ENCODE assay signal across 8 cellular contexts in the genomic region with DNA sequence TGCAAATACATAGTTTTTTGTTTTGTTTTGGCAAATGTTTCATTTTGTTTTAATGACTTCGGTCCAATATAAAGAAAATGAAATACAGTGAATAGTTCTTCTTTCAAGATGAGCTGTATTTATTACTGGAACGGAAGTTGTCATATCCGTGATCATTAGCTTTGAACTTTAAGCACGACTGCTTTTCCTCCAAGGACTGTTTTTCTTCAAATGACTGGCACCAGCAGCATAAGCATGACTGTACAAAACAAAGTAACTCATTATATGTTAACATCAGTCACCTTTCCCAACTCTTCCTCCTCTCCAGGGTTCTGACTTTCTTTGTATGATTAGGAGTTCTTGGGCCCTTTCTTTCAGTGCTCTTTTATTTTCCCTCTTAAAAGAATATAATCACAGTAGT. TPM values are rescaled to one million over a fixed set of nuclear protein-coding genes. Genes with fewer than 3 reads are reported as not detected.
DNase-seq lines count a peak whose midpoint lies in the region; ATAC-seq and TF ChIP-seq lines count a peak whose summit lies in the region.
"Had no signal": no experiment of that assay in that cellular context is flagged by ENCODE, and none has a peak within 500 bp of the region (broad histone marks: within the 10 kb centered on the region; RNA-seq: fewer than 3 reads in every experiment).

No MANE protein-coding gene starts in this region.

- no peak for TF ChIP-seq EP300 in transverse colon (IDR thresholded peaks at IDR 0.05; ENCODE audit: low read depth)

- TF ChIP-seq CTCF in body of pancreas (IDR thresholded peaks at IDR 0.05) (no peak), thyroid gland (IDR thresholded peaks at IDR 0.05) (no peak), transverse colon (IDR thresholded peaks at IDR 0.05) (no peak)

- H3K9me3 ChIP-seq in body of pancreas: no peaks in the 10 kb centered on the region
- no peaks in the 10 kb centered on the region for H3K9me3 ChIP-seq in thyroid gland
- no peaks in the 10 kb centered on the region for H3K9me3 ChIP-seq in transverse colon

- WGBS in body of pancreas, 2 donors: 36 to 47% methylated on average over 4 of the region's 4 CpGs
- 66 to 71% methylated on average over 4 of the region's 4 CpGs for WGBS in thyroid gland, 2 donors
- 42 to 56% methylated on average over 4 of the region's 4 CpGs for WGBS in transverse colon (ENCODE audit: low coverage in 1 of 2), 2 donors

- H3K27ac ChIP-seq in body of pancreas: peak overlapping the region in 1 of 4 donors; percentile 44
- H3K27ac ChIP-seq in thyroid gland: peak overlapping the region in 2 of 3 donors; percentile 64 to 72
- H3K27ac ChIP-seq in transverse colon: peak overlapping the region in 2 of 4 donors; percentile 1 to 47

- in situ Hi-C loops in transverse colon (cut with MboI; ENCODE audit: low pct_ligation_motif_present in 1 of 4, low pct_unique_long_range_greater_than_20kb in 1 of 4, low sequenced_read_pairs in 3 of 4): no loop called here

- H3K36me3 ChIP-seq in body of pancreas (replicated peaks in 1 of 2; ENCODE audit: insufficient read depth in 1 of 2, low read depth in 2 of 2) (no peaks in the 10 kb centered on the region), thyroid gland (no peaks in the 10 kb centered on the region), transverse colon (no peaks in the 10 kb centered on the region)

- no peak for TF ChIP-seq POLR2A in body of pancreas (IDR thresholded peaks at IDR 0.05)
- TF ChIP-seq POLR2A in thyroid gland (IDR thresholded peaks at IDR 0.05): no peak
- TF ChIP-seq POLR2A in transverse colon (IDR thresholded peaks at IDR 0.05): no peak

- intact Hi-C loops in body of pancreas (cut with DNase I): no loop called here
- intact Hi-C loops in thyroid gland (cut with DNase I): no loop called here
- intact Hi-C loops in transverse colon (cut with DNase I; ENCODE audit: low total_unique reads): no loop called here

- no peaks in the 10 kb centered on the region for H3K27me3 ChIP-seq in body of pancreas
- no peaks in the 10 kb centered on the region for H3K27me3 ChIP-seq in thyroid gland
- no peaks in the 10 kb centered on the region for H3K27me3 ChIP-seq in transverse colon

- H3K4me3 ChIP-seq in body of pancreas (no peak overlapping the region), thyroid gland (replicated peaks in 1 of 3) (no peak overlapping the region), transverse colon (no peak overlapping the region)

- DNase-seq in body of pancreas (no peak), thyroid gland (no peak), inferior parietal cortex (ENCODE audit: extremely low spot score) (no peak), hepatic stellate cell (ENCODE audit: low spot score) (no peak), transverse colon (no peak)
- DNase-seq: activated naive CD4-positive, alpha-beta T cell treated with anti-CD3 and anti-CD28 coated beads for 36 hours had no signal

- no peaks in the 10 kb centered on the region for H3K4me1 ChIP-seq in body of pancreas
- H3K4me1 ChIP-seq in thyroid gland: peaks cover 0 to 3% of the 10 kb centered on the region in 2 donors
- H3K4me1 ChIP-seq in transverse colon: no peaks in the 10 kb centered on the region

- ATAC-seq in GM19463 (IDR thresholded peaks at IDR 0.05; ENCODE audit: unreplicated experiment) (peak; percentile 84), HG03060 (IDR thresholded peaks at IDR 0.05; ENCODE audit: low read depth, unreplicated experiment) (peak; percentile 100), body of pancreas (peak; percentile 55)

RNA-seq across cellular contexts. Expression of a gene that starts 20.5 kb away (rescaled TPM):
- total RNA-seq in body of pancreas: 10 to 100 TPM; 23.1 to 28.7 TPM
- 100 to 1,000 TPM in 1 of 4 donors, 10 to 100 TPM in 3; 29.3 to 109 (median 60.3) TPM for total RNA-seq in thyroid gland
- 10 to 100 TPM in 2 of 4 donors, 1 to 10 TPM in 2; 5.5 to 14.6 (median 8.8) TPM for total RNA-seq in transverse colon
- total RNA-seq: activated naive CD4-positive, alpha-beta T cell treated with anti-CD3 and anti-CD28 coated beads for 36 hours had no signal
